Comparison of ENCODE assay signal across 8 cellular contexts in genomic region chr19:47047272-47047930, GRCh38. TPM values are rescaled to one million over a fixed set of nuclear protein-coding genes. Genes with fewer than 3 reads are reported as not detected.
DNase-seq lines count a peak whose midpoint lies in the region; ATAC-seq and TF ChIP-seq lines count a peak whose summit lies in the region.

No MANE protein-coding gene starts in this region.

- DNase-seq in SK-N-MC (ENCODE audit: low read depth, low spot score) (no peak), fibroblast of mammary gland (ENCODE audit: low read depth) (no peak), psoas muscle (no peak), NCI-H774 (lab: John Stamatoyannopoulos, UW) (no peak), NCI-H748 treated with DMSO at 0.1 percent for 48 hours (lab: John Stamatoyannopoulos, UW) (no peak), DMS53 (lab: John Stamatoyannopoulos, UW) (no peak)
- no peak for DNase-seq in stimulated activated CD4-positive, alpha-beta T cell treated with anti-CD3 and anti-CD28 coated beads, Interleukin-2, amount 100 ng/mL, for 48 hours

- H3F3A ChIP-seq in DOHH2 (ENCODE audit: control insufficient read depth, insufficient read depth), result no peaks in the 10 kb centered on the region

- H3K4me1 ChIP-seq in DOHH2 (ENCODE audit: control insufficient read depth, low read length) (peaks cover 10% of the 10 kb centered on the region), psoas muscle (no peaks in the 10 kb centered on the region)

- H3K27ac ChIP-seq in DOHH2 (ENCODE audit: low read depth, low read length) (no peak overlapping the region), SK-N-MC (no peak overlapping the region), psoas muscle (no peak overlapping the region)

- no peaks in the 10 kb centered on the region for H3K27me3 ChIP-seq in DOHH2 (ENCODE audit: control insufficient read depth, low read length)
- no peaks in the 10 kb centered on the region for H3K27me3 ChIP-seq in psoas muscle (ENCODE audit: insufficient read depth in 3 of 3, low read length in 2 of 3)

- peaks cover 2% of the 10 kb centered on the region; the same call in 1 of the 2 replicates for H3K9me3 ChIP-seq in DOHH2 (ENCODE audit: control insufficient read depth, insufficient read depth, low read length)
- no peaks in the 10 kb centered on the region for H3K9me3 ChIP-seq in SK-N-MC (ENCODE audit: low read depth, low read length)
- no peaks in the 10 kb centered on the region for H3K9me3 ChIP-seq in psoas muscle

- H3K4me2 ChIP-seq in DOHH2 (ENCODE audit: low read length), result peak overlapping the region; percentile 71

- intact Hi-C loops in psoas muscle (cut with DNase I), result no loop called here

- peaks cover 26% of the 10 kb centered on the region for H3K79me2 ChIP-seq in DOHH2 (ENCODE audit: control insufficient read depth, low read length)

- no peaks in the 10 kb centered on the region for H4K20me1 ChIP-seq in DOHH2 (ENCODE audit: control insufficient read depth, insufficient read depth, low read depth, low read length)

- H3K36me3 ChIP-seq in DOHH2 (ENCODE audit: control insufficient read depth, low read length) (peaks cover 8% of the 10 kb centered on the region), SK-N-MC (ENCODE audit: insufficient read depth, low read length) (no peaks in the 10 kb centered on the region), psoas muscle (ENCODE audit: insufficient read depth in 1 of 2, low read depth in 1 of 2) (no peaks in the 10 kb centered on the region)

- WGBS in psoas muscle, 3 donors, result 56 to 61% (median 57%) methylated on average over 22 of the region's 22 CpGs

- no peak overlapping the region for H3K9ac ChIP-seq in SK-N-MC (ENCODE audit: insufficient read length)

- TF ChIP-seq CTCF in DOHH2 (IDR thresholded peaks at IDR 0.05; ENCODE audit: low read depth, low read length, poor library complexity, severe bottlenecking), result no peak
- TF ChIP-seq CTCF in fibroblast of mammary gland (conservative IDR thresholded peaks at IDR 0.05; ENCODE audit: control insufficient read depth, insufficient read depth, low read depth, low read length), result no peak
- TF ChIP-seq CTCF in psoas muscle (IDR thresholded peaks at IDR 0.05), result no peak

- peak overlapping the region; percentile 80 for H3K4me3 ChIP-seq in DOHH2 (ENCODE audit: low read length)
- H3K4me3 ChIP-seq in SK-N-MC, result peak overlapping the region; percentile 96
- H3K4me3 ChIP-seq in fibroblast of mammary gland (ENCODE audit: control insufficient read depth, low read depth, low read length), result peak overlapping the region; percentile 71
- peak overlapping the region; percentile 96 for H3K4me3 ChIP-seq in psoas muscle

- ATAC-seq in psoas muscle, result no peak

- H3K9me2 ChIP-seq in DOHH2 (replicated peaks; ENCODE audit: control insufficient read depth, low read length), result no peaks in the 10 kb centered on the region

RNA-seq across cellular contexts. Expression of gene TMEM160, which starts 1.0 kb away (rescaled TPM):
- 10 to 100 TPM; 19.7 to 31.4 (median 25.4) TPM for total RNA-seq in psoas muscle
- polyA plus RNA-seq in psoas muscle, result 10 to 100 TPM in 1 of 3 donors, 1 to 10 TPM in 2; 5.9 to 44.1 (median 7.3) TPM

RNA-seq across cellular contexts. Expression of gene NPAS1, which starts 27.8 kb away (rescaled TPM):
- under 1 TPM in 2 of 4 donors, not detected in 2; 0.18 to 0.23 TPM for total RNA-seq in psoas muscle
- under 1 TPM in 2 of 3 donors, not detected in 1; 0.04 to 0.18 TPM for polyA plus RNA-seq in psoas muscle
